ENCODE assay signal across 8 cellular contexts in the genomic region with DNA sequence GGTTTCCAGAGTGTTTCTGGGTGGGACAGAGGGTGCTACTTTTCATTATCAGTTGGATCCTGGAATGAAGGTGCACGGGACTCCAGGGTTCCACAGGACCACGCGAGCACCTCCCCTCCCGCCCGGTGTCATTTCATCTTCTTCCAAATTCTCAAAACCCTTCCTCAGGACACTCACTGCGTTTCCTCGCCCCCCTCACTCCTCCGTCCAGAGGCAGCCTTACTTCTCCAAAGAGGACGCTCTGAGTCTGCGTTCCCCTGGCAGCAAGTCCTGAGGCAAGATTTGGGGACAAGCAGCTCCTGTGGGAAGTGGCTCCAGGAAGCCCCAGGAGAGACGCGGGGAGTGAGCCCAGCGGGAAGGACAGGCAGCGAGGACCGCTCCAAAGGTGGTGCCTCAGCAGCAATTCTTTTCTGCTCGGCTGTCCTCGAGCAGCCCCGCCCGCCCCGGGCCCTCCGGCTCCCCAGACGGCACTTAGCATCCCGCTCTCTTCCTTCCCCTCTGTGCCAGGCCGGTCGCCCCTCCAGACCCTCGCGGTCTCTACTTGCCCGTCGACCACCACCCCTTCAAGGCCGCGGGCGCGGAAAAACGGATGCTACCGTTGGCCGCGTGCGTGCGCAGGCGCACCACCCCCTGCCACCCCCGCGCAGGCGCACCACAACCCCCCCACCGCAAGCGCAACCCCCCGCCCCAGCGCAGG.
DNase-seq lines count a peak whose midpoint lies in the region; ATAC-seq and TF ChIP-seq lines count a peak whose summit lies in the region.

No MANE protein-coding gene starts in this region.

- H3K27me3 ChIP-seq in rectal smooth muscle tissue (ENCODE audit: control insufficient read depth, insufficient read depth, low read length) = no peaks in the 10 kb centered on the region

- H3K4me1 ChIP-seq in rectal smooth muscle tissue (ENCODE audit: control insufficient read depth, insufficient read depth, low read length) = peaks cover 4% of the 10 kb centered on the region

- H3K4me3 ChIP-seq in foreskin fibroblast (ENCODE audit: low read depth in 1 of 2, low read length in 2 of 2) (peak overlapping the region; percentile 89 to 97), rectal smooth muscle tissue (ENCODE audit: low read length) (peak overlapping the region; percentile 97)

- no peak for TF ChIP-seq CTCF in foreskin fibroblast (IDR thresholded peaks at IDR 0.05; ENCODE audit: low read depth, low read length)

- peak overlapping the region; percentile 74 for H3K9ac ChIP-seq in rectal smooth muscle tissue (ENCODE audit: low read length)

- peak overlapping the region; percentile 56 for H3K27ac ChIP-seq in rectal smooth muscle tissue (ENCODE audit: low read depth, low read length)

- DNase-seq in AG08395 (ENCODE audit: low spot score) = peak; percentile 100
- DNase-seq in foreskin fibroblast = no peak
- DNase-seq in globus pallidus (ENCODE audit: low spot score) = no peak
- DNase-seq in activated CD4-positive, alpha-beta T cell treated with anti-CD3 and anti-CD28 coated beads for 1 hour = no peak

- no peaks in the 10 kb centered on the region for H3K36me3 ChIP-seq in rectal smooth muscle tissue (ENCODE audit: control insufficient read depth, insufficient read depth, low read length)

- ATAC-seq in GM18867 (IDR thresholded peaks at IDR 0.05; ENCODE audit: unreplicated experiment) (peak; percentile 46), HG03064 (IDR thresholded peaks at IDR 0.05; ENCODE audit: low read depth, unreplicated experiment) (peak; percentile 26), SK-N-SH treated with all-trans-retinoic acid at 6 μM for 48 hours (peak; percentile 70)

TF ChIP-seq in SK-N-SH treated with all-trans-retinoic acid at 6 μM for 48 hours, 23 proteins besides CTCF, POLR2A, EP300 and RAD21:
- TF ChIP-seq ZNF70 (CRISPR knock-in tag; IDR thresholded peaks at IDR 0.05) = no peak
- TF ChIP-seq, protein P1, sequence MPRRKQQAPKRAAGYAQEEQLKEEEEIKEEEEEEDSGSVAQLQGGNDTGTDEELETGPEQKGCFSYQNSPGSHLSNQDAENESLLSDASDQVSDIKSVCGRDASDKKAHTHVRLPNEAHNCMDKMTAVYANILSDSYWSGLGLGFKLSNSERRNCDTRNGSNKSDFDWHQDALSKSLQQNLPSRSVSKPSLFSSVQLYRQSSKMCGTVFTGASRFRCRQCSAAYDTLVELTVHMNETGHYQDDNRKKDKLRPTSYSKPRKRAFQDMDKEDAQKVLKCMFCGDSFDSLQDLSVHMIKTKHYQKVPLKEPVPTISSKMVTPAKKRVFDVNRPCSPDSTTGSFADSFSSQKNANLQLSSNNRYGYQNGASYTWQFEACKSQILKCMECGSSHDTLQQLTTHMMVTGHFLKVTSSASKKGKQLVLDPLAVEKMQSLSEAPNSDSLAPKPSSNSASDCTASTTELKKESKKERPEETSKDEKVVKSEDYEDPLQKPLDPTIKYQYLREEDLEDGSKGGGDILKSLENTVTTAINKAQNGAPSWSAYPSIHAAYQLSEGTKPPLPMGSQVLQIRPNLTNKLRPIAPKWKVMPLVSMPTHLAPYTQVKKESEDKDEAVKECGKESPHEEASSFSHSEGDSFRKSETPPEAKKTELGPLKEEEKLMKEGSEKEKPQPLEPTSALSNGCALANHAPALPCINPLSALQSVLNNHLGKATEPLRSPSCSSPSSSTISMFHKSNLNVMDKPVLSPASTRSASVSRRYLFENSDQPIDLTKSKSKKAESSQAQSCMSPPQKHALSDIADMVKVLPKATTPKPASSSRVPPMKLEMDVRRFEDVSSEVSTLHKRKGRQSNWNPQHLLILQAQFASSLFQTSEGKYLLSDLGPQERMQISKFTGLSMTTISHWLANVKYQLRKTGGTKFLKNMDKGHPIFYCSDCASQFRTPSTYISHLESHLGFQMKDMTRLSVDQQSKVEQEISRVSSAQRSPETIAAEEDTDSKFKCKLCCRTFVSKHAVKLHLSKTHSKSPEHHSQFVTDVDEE (CRISPR knock-in tag; IDR thresholded peaks at IDR 0.05) = no peak
- TF ChIP-seq TOX (CRISPR knock-in tag; IDR thresholded peaks at IDR 0.05; ENCODE audit: borderline replicate concordance) = no peak
- no peak for TF ChIP-seq ZFP3 (CRISPR knock-in tag; IDR thresholded peaks at IDR 0.05)
- TF ChIP-seq ZC3H10 (CRISPR knock-in tag; IDR thresholded peaks at IDR 0.05) = no peak
- TF ChIP-seq, protein P2, sequence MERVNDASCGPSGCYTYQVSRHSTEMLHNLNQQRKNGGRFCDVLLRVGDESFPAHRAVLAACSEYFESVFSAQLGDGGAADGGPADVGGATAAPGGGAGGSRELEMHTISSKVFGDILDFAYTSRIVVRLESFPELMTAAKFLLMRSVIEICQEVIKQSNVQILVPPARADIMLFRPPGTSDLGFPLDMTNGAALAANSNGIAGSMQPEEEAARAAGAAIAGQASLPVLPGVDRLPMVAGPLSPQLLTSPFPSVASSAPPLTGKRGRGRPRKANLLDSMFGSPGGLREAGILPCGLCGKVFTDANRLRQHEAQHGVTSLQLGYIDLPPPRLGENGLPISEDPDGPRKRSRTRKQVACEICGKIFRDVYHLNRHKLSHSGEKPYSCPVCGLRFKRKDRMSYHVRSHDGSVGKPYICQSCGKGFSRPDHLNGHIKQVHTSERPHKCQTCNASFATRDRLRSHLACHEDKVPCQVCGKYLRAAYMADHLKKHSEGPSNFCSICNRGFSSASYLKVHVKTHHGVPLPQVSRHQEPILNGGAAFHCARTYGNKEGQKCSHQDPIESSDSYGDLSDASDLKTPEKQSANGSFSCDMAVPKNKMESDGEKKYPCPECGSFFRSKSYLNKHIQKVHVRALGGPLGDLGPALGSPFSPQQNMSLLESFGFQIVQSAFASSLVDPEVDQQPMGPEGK (CRISPR knock-in tag; IDR thresholded peaks at IDR 0.05; ENCODE audit: borderline replicate concordance) = no peak
- TF ChIP-seq, protein P3, sequence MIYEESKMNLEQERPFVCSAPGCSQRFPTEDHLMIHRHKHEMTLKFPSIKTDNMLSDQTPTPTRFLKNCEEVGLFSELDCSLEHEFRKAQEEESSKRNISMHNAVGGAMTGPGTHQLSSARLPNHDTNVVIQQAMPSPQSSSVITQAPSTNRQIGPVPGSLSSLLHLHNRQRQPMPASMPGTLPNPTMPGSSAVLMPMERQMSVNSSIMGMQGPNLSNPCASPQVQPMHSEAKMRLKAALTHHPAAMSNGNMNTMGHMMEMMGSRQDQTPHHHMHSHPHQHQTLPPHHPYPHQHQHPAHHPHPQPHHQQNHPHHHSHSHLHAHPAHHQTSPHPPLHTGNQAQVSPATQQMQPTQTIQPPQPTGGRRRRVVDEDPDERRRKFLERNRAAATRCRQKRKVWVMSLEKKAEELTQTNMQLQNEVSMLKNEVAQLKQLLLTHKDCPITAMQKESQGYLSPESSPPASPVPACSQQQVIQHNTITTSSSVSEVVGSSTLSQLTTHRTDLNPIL (CRISPR knock-in tag; IDR thresholded peaks at IDR 0.05; ENCODE audit: low read depth) = no peak
- TF ChIP-seq ZNF565 (CRISPR knock-in tag; conservative IDR thresholded peaks at IDR 0.05; ENCODE audit: low read depth) = no peak
- TF ChIP-seq ZFP30 (CRISPR knock-in tag; IDR thresholded peaks at IDR 0.05) = no peak
- no peak for TF ChIP-seq OSR1 (CRISPR knock-in tag; IDR thresholded peaks at IDR 0.05)
- TF ChIP-seq, protein P4, sequence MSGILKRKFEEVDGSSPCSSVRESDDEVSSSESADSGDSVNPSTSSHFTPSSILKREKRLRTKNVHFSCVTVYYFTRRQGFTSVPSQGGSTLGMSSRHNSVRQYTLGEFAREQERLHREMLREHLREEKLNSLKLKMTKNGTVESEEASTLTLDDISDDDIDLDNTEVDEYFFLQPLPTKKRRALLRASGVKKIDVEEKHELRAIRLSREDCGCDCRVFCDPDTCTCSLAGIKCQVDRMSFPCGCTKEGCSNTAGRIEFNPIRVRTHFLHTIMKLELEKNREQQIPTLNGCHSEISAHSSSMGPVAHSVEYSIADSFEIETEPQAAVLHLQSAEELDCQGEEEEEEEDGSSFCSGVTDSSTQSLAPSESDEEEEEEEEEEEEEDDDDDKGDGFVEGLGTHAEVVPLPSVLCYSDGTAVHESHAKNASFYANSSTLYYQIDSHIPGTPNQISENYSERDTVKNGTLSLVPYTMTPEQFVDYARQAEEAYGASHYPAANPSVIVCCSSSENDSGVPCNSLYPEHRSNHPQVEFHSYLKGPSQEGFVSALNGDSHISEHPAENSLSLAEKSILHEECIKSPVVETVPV (CRISPR knock-in tag; IDR thresholded peaks at IDR 0.05) = no peak
- TF ChIP-seq GLIS3 (CRISPR knock-in tag; IDR thresholded peaks at IDR 0.05) = no peak
- TF ChIP-seq ESRRG (CRISPR knock-in tag; IDR thresholded peaks at IDR 0.05) = no peak
- TF ChIP-seq ARNTL (CRISPR knock-in tag; IDR thresholded peaks at IDR 0.05; ENCODE audit: borderline replicate concordance, low read depth) = no peak
- no peak for TF ChIP-seq SNAI2 (CRISPR knock-in tag; IDR thresholded peaks at IDR 0.05)
- TF ChIP-seq, protein P5, sequence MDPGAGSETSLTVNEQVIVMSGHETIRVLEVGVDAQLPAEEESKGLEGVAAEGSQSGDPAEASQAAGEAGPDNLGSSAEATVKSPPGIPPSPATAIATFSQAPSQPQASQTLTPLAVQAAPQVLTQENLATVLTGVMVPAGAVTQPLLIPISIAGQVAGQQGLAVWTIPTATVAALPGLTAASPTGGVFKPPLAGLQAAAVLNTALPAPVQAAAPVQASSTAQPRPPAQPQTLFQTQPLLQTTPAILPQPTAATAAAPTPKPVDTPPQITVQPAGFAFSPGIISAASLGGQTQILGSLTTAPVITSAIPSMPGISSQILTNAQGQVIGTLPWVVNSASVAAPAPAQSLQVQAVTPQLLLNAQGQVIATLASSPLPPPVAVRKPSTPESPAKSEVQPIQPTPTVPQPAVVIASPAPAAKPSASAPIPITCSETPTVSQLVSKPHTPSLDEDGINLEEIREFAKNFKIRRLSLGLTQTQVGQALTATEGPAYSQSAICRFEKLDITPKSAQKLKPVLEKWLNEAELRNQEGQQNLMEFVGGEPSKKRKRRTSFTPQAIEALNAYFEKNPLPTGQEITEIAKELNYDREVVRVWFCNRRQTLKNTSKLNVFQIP (CRISPR knock-in tag; IDR thresholded peaks at IDR 0.05; ENCODE audit: borderline replicate concordance, low read depth) = no peak
- TF ChIP-seq CSDC2 (CRISPR knock-in tag; IDR thresholded peaks at IDR 0.05) = no peak
